ENCODE assay signal across 2 cellular contexts in the genomic region with DNA sequence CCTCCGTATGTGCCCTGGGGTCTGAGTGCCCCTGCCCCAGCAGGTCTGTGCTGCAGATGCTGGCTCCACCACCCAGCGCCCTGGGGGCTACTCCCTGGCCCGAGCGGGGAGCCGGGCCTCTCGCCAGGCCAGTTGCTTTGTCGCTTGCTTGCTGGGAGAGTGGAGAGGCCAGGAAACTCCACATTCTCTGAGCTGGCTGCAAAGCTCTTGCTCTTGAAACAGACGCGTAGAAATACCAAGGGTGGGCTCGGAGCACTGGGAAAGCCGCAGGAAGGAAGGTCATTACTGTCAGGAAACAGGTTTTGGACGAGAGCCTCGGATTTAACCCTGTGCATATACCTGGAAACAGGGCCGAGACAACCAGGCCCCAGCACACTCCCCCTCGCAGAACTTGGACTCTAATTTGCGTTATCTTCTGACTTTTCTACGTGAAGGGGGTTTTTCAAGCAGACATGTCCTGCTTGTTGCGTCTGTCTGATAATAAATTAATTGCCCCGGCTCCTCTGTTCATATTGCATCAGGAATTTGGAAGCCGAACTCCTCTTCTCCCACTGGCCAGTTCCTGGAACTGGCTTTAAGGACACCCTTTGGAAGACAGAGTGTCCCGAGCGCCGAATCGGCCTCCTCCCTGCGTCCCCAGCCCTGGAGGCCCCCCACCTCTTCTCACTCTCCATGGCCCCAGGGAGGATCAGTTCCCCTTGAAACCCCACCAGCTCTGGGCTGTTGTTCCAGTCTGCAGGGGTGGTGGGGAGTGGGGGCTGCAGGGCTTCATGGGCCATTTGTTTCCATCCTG.
TF ChIP-seq lines count a peak whose summit lies in the region.

No MANE protein-coding gene starts in this region.

TF ChIP-seq in liver, 16 proteins besides CTCF, POLR2A, EP300 and RAD21:
- TF ChIP-seq JUND (IDR thresholded peaks at IDR 0.05) = no peak
- TF ChIP-seq YY1 (IDR thresholded peaks at IDR 0.05) = no peak
- TF ChIP-seq SP1 (IDR thresholded peaks at IDR 0.05) = no peak
- peak in 1 of 2 donors; percentile 7 for TF ChIP-seq RXRA (IDR thresholded peaks at IDR 0.05)
- no peak for TF ChIP-seq FOXA1 (IDR thresholded peaks at IDR 0.05)
- TF ChIP-seq NR2F2 (IDR thresholded peaks at IDR 0.05) = peak; percentile 94
- TF ChIP-seq, protein P1, sequence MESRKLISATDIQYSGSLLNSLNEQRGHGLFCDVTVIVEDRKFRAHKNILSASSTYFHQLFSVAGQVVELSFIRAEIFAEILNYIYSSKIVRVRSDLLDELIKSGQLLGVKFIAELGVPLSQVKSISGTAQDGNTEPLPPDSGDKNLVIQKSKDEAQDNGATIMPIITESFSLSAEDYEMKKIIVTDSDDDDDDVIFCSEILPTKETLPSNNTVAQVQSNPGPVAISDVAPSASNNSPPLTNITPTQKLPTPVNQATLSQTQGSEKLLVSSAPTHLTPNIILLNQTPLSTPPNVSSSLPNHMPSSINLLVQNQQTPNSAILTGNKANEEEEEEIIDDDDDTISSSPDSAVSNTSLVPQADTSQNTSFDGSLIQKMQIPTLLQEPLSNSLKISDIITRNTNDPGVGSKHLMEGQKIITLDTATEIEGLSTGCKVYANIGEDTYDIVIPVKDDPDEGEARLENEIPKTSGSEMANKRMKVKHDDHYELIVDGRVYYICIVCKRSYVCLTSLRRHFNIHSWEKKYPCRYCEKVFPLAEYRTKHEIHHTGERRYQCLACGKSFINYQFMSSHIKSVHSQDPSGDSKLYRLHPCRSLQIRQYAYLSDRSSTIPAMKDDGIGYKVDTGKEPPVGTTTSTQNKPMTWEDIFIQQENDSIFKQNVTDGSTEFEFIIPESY (IDR thresholded peaks at IDR 0.05) = no peak

TF ChIP-seq in HepG2, 621 proteins besides CTCF, POLR2A, EP300 and RAD21:
- TF ChIP-seq ZSCAN31 (CRISPR knock-in tag; IDR thresholded peaks at IDR 0.05; ENCODE audit: low read depth) = no peak
- TF ChIP-seq, protein P2, sequence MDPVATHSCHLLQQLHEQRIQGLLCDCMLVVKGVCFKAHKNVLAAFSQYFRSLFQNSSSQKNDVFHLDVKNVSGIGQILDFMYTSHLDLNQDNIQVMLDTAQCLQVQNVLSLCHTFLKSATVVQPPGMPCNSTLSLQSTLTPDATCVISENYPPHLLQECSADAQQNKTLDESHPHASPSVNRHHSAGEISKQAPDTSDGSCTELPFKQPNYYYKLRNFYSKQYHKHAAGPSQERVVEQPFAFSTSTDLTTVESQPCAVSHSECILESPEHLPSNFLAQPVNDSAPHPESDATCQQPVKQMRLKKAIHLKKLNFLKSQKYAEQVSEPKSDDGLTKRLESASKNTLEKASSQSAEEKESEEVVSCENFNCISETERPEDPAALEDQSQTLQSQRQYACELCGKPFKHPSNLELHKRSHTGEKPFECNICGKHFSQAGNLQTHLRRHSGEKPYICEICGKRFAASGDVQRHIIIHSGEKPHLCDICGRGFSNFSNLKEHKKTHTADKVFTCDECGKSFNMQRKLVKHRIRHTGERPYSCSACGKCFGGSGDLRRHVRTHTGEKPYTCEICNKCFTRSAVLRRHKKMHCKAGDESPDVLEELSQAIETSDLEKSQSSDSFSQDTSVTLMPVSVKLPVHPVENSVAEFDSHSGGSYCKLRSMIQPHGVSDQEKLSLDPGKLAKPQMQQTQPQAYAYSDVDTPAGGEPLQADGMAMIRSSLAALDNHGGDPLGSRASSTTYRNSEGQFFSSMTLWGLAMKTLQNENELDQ (CRISPR knock-in tag; IDR thresholded peaks at IDR 0.05; ENCODE audit: borderline replicate concordance) = no peak
- TF ChIP-seq GATAD2A (CRISPR knock-in tag; IDR thresholded peaks at IDR 0.05) = no peak
- TF ChIP-seq NCOR1 (IDR thresholded peaks at IDR 0.05; ENCODE audit: borderline replicate concordance, low read length) = no peak
- TF ChIP-seq, protein P3, sequence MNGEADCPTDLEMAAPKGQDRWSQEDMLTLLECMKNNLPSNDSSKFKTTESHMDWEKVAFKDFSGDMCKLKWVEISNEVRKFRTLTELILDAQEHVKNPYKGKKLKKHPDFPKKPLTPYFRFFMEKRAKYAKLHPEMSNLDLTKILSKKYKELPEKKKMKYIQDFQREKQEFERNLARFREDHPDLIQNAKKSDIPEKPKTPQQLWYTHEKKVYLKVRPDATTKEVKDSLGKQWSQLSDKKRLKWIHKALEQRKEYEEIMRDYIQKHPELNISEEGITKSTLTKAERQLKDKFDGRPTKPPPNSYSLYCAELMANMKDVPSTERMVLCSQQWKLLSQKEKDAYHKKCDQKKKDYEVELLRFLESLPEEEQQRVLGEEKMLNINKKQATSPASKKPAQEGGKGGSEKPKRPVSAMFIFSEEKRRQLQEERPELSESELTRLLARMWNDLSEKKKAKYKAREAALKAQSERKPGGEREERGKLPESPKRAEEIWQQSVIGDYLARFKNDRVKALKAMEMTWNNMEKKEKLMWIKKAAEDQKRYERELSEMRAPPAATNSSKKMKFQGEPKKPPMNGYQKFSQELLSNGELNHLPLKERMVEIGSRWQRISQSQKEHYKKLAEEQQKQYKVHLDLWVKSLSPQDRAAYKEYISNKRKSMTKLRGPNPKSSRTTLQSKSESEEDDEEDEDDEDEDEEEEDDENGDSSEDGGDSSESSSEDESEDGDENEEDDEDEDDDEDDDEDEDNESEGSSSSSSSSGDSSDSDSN (CRISPR knock-in tag; IDR thresholded peaks at IDR 0.05) = no peak
- no peak for TF ChIP-seq ZNF644 (CRISPR knock-in tag; IDR thresholded peaks at IDR 0.05; ENCODE audit: low read depth)
- no peak for TF ChIP-seq ZSCAN21 (CRISPR knock-in tag; IDR thresholded peaks at IDR 0.05; ENCODE audit: borderline replicate concordance)
- no peak for TF ChIP-seq ZKSCAN5 (CRISPR knock-in tag; IDR thresholded peaks at IDR 0.05)
- TF ChIP-seq FLYWCH1 (CRISPR knock-in tag; IDR thresholded peaks at IDR 0.05) = no peak
- no peak for TF ChIP-seq ZNF556 (CRISPR knock-in tag; IDR thresholded peaks at IDR 0.05; ENCODE audit: borderline replicate concordance)
- TF ChIP-seq ZNF550 (CRISPR knock-in tag; IDR thresholded peaks at IDR 0.05; ENCODE audit: borderline replicate concordance) = no peak
- TF ChIP-seq, protein P4, sequence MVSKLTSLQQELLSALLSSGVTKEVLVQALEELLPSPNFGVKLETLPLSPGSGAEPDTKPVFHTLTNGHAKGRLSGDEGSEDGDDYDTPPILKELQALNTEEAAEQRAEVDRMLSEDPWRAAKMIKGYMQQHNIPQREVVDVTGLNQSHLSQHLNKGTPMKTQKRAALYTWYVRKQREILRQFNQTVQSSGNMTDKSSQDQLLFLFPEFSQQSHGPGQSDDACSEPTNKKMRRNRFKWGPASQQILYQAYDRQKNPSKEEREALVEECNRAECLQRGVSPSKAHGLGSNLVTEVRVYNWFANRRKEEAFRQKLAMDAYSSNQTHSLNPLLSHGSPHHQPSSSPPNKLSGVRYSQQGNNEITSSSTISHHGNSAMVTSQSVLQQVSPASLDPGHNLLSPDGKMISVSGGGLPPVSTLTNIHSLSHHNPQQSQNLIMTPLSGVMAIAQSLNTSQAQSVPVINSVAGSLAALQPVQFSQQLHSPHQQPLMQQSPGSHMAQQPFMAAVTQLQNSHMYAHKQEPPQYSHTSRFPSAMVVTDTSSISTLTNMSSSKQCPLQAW (CRISPR knock-in tag; IDR thresholded peaks at IDR 0.05) = no peak
- TF ChIP-seq ETV5 (CRISPR knock-in tag; IDR thresholded peaks at IDR 0.05; ENCODE audit: borderline replicate concordance) = no peak
- TF ChIP-seq EED (CRISPR knock-in tag; IDR thresholded peaks at IDR 0.05) = no peak
